In the genomic region with DNA sequence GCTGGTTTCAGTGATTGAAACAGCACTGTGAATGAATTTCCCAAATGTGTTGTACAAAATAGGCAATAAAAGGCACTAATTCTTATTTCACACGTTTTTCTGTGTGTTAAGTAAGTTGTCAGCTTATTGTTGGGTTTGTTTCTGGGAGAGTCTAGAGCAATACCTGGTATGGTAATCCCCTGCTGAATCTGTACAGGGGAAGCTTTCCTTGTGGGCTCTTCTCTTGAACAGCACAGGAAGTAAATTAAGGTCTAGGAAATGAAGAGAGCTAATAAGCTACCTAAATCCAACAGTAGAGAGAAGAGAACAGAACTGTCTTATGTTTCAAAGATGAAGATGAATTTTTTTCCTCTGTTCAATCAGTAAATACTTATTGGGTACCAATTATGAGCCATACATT, we compare ENCODE assay signal across 3 cellular contexts.
"Had no signal": no experiment of that assay in that cellular context is flagged by ENCODE, and none has a peak within 500 bp of the region (broad histone marks: within the 10 kb centered on the region; RNA-seq: fewer than 3 reads in every experiment).

No MANE protein-coding gene starts in this region.

- ATAC-seq: GM12878 had no signal

- DNase-seq: GDM1, GF-D8 had no signal

- H3K4me3 ChIP-seq: GM12878 had no signal
